Comparison of ENCODE assay signal across 24 cellular contexts in genomic region chr5:80747922-80748321, GRCh38.
DNase-seq lines count a peak whose midpoint lies in the region; ATAC-seq, FAIRE-seq and TF ChIP-seq lines count a peak whose summit lies in the region.
"Had no signal": no experiment of that assay in that cellular context is flagged by ENCODE, and none has a peak within 500 bp of the region (broad histone marks: within the 10 kb centered on the region; RNA-seq: fewer than 3 reads in every experiment).

No MANE protein-coding gene starts in this region.

- H2BK120ac ChIP-seq in H1 (replicated peaks; ENCODE audit: low read depth, low read length), result no peak overlapping the region

- H2AK5ac ChIP-seq in H1 (ENCODE audit: low read depth, low read length), result no peak overlapping the region

- H3F3A ChIP-seq in neural progenitor cell (ENCODE audit: low read depth), result no peaks in the 10 kb centered on the region

- peak overlapping the region; percentile 17; the same call in 1 of the 2 replicates for H3K27ac ChIP-seq in HUES64 (ENCODE audit: low read depth, low read length)
- no peak overlapping the region for H3K27ac ChIP-seq in H1 (ENCODE audit: low read depth, low read length)
- H3K27ac ChIP-seq in neural progenitor cell, result no peak overlapping the region
- H3K27ac ChIP-seq: BLaER1 had no signal

- no peak overlapping the region for H4K8ac ChIP-seq in H1 (ENCODE audit: extremely low read depth, insufficient read depth, low read length)

- no peaks in the 10 kb centered on the region for H3K9me3 ChIP-seq in HUES64 (ENCODE audit: insufficient read depth, low read depth, low read length)
- no peaks in the 10 kb centered on the region for H3K9me3 ChIP-seq in H1 (ENCODE audit: insufficient read depth in 2 of 2, low read depth in 1 of 2, low read length in 1 of 2)
- H3K9me3 ChIP-seq in neural progenitor cell (ENCODE audit: low read depth), result no peaks in the 10 kb centered on the region

- H4K91ac ChIP-seq in H1 (replicated peaks; ENCODE audit: insufficient read length, low read length), result no peak overlapping the region

- no peak overlapping the region for H3K27ac Mint-ChIP-seq in neural progenitor cell
- H3K27ac Mint-ChIP-seq: CD4-positive, alpha-beta T cell; T-helper 1 cell treated with Interleukin-12 subunit alpha and Interleukin-12 subunit beta and Interleukin-4 antibody, amounts not matched to agents 30 μg/mL and 1 μg/mL, for 36 hours had no signal

- CTCF ChIA-PET in H1 (lab: Charles Lee; ENCODE audit: partially characterized antibody), result no interaction called here

- peaks cover 6% of the 10 kb centered on the region for H3K27me3 Mint-ChIP-seq in neural progenitor cell (ENCODE audit: insufficient read depth, low read depth)
- H3K27me3 Mint-ChIP-seq: CD4-positive, alpha-beta T cell had no signal

- H2AFZ ChIP-seq in H1 (ENCODE audit: low read length) (no peak overlapping the region), neural progenitor cell (replicated peaks) (no peak overlapping the region)

- H3K79me2 ChIP-seq in H1 (ENCODE audit: control insufficient read depth in 1 of 2, insufficient read depth in 2 of 2, low read length in 2 of 2) (no peaks in the 10 kb centered on the region), neural progenitor cell (ENCODE audit: low read depth) (no peaks in the 10 kb centered on the region)

- TF ChIP-seq RAD21 in H1 (IDR thresholded peaks at IDR 0.05 in 1 of 2, conservative IDR thresholded peaks at IDR 0.05 in 1 of 2; ENCODE audit: low read depth in 2 of 2, low read length in 2 of 2), result no peak

- no peak overlapping the region for H2BK12ac ChIP-seq in H1 (ENCODE audit: low read depth, low read length)

- TF ChIP-seq CTCF in H1 (IDR thresholded peaks at IDR 0.05; ENCODE audit: control extremely low read depth in 1 of 3, insufficient read depth in 1 of 3, low read depth in 1 of 3, low read length in 3 of 3) (no peak), neural progenitor cell (IDR thresholded peaks at IDR 0.05) (no peak)

- no peak overlapping the region for H3K4ac ChIP-seq in H1 (replicated peaks; ENCODE audit: insufficient read length, low read depth, low read length)

- H3K9ac ChIP-seq in HUES64 (ENCODE audit: low read depth, low read length), result no peak overlapping the region
- no peak overlapping the region for H3K9ac ChIP-seq in H1 (replicated peaks in 1 of 4; ENCODE audit: extremely low read depth in 1 of 4, low read depth in 3 of 4, low read length in 3 of 4)
- H3K9ac ChIP-seq in neural progenitor cell, result no peak overlapping the region
- H3K9ac ChIP-seq: BLaER1 had no signal

- no peak overlapping the region for H2BK5ac ChIP-seq in H1 (ENCODE audit: low read depth, low read length)

- H3K27me3 ChIP-seq in HUES64 (ENCODE audit: insufficient read depth, low read length), result no peaks in the 10 kb centered on the region
- no peaks in the 10 kb centered on the region for H3K27me3 ChIP-seq in H1 (replicated peaks in 1 of 4; ENCODE audit: control insufficient read depth in 3 of 4, extremely low read depth in 1 of 4, insufficient read depth in 3 of 4, low read length in 3 of 4)
- H3K27me3 ChIP-seq in neural progenitor cell, result no peaks in the 10 kb centered on the region
- H3K27me3 ChIP-seq: BLaER1 had no signal

- H3K4me1 ChIP-seq in HUES64 (ENCODE audit: insufficient read depth, low read length), result peaks cover 22% of the 10 kb centered on the region
- H3K4me1 ChIP-seq in H1 (replicated peaks in 1 of 4; ENCODE audit: control insufficient read depth in 3 of 4, insufficient read depth in 4 of 4, low read length in 3 of 4), result peaks cover 0 to 6% (median 1%) of the 10 kb centered on the region in 4 experiments; a peak in 3 of 7 replicates
- peaks cover 20% of the 10 kb centered on the region for H3K4me1 ChIP-seq in neural progenitor cell

- H3K56ac ChIP-seq in H1 (replicated peaks; ENCODE audit: insufficient read length, low read depth, low read length), result no peak overlapping the region

- H2BK20ac ChIP-seq in H1 (ENCODE audit: low read length), result no peak overlapping the region

- H2BK15ac ChIP-seq in H1 (ENCODE audit: low read length), result no peak overlapping the region

- H4K20me1 ChIP-seq in H1 (replicated peaks in 1 of 2; ENCODE audit: control insufficient read depth in 1 of 2, insufficient read depth in 2 of 2, low read length in 2 of 2) (no peaks in the 10 kb centered on the region), neural progenitor cell (ENCODE audit: low read depth) (peaks cover 20% of the 10 kb centered on the region)
- H4K20me1 ChIP-seq: BLaER1 had no signal

- no peak overlapping the region for H4K5ac ChIP-seq in H1 (ENCODE audit: insufficient read length, low read depth, low read length)

- H3K79me1 ChIP-seq in H1 (ENCODE audit: low read depth, low read length), result no peaks in the 10 kb centered on the region

- FAIRE-seq in GM18507 (lab: Jason Lieb, UNC) (peak; percentile 29), H1 (lab: Jason Lieb, UNC) (no peak)
- FAIRE-seq: HTR-8/SVneo had no signal

- peaks cover 33% of the 10 kb centered on the region for H3K36me3 Mint-ChIP-seq in neural progenitor cell

- no peak for DNase-seq in GM18507 (ENCODE audit: extremely low spot score, insufficient read length, low read depth)
- no peak for DNase-seq in H1 (ENCODE audit: low read depth in 1 of 2, low spot score in 2 of 2)
- DNase-seq in neural progenitor cell (ENCODE audit: low spot score), result peak; percentile 82
- no peak for DNase-seq in sciatic nerve (ENCODE audit: low spot score)
- no peak for DNase-seq in medulla oblongata (ENCODE audit: extremely low spot score)
- DNase-seq: ACHN; CD4-positive, alpha-beta T cell; COR-L47; DMS153; EL; GF-D8; H7; Karpas-422; MV-4-11; NCI-H1105 treated with DMSO at 0.1 percent for 48 hours; NCI-H1694 treated with DMSO at 0.1 percent for 48 hours; NCI-H524 had no signal

- WGBS in HUES64, result 48% methylated on average over 2 of the region's 3 CpGs
- WGBS in H1 (ENCODE audit: extremely low coverage in 1 of 2, insufficient coverage in 1 of 2, insufficient read length in 1 of 2, insufficient replicate concordance in 2 of 2, low coverage in 1 of 2, low lambda C conversion rate in 2 of 2, missing lambda C conversion rate in 1 of 2), 2 experiments, result 58% methylated on average over 3 of the region's 3 CpGs; no CpG with 5 or more reads in 1 of the 2 experiments

- no peak overlapping the region for H3K23ac ChIP-seq in H1 (ENCODE audit: insufficient read length)

- H3K18ac ChIP-seq in H1 (ENCODE audit: extremely low read depth, low read length), result no peak overlapping the region

- no peak for ATAC-seq in HG03432 (IDR thresholded peaks at IDR 0.05; ENCODE audit: unreplicated experiment)
- no peak for ATAC-seq in sciatic nerve
- ATAC-seq in HG02840 (IDR thresholded peaks at IDR 0.05; ENCODE audit: low FRiP score, unreplicated experiment), result no peak
- ATAC-seq: Right ventricle myocardium inferior had no signal

- TF ChIP-seq POLR2A in H1 (IDR thresholded peaks at IDR 0.05; ENCODE audit: control extremely low read depth in 1 of 2, low read depth in 2 of 2, low read length in 2 of 2), result no peak

- H3K4me3 ChIP-seq in HUES64 (ENCODE audit: low read length) (no peak overlapping the region), H1 (ENCODE audit: extremely low read depth in 1 of 4, insufficient read depth in 2 of 4, low read depth in 3 of 4, low read length in 4 of 4) (peak overlapping the region in 1 of 4 experiments; percentile 26; a peak in 1 of 8 replicates), neural progenitor cell (no peak overlapping the region)
- H3K4me3 ChIP-seq: BLaER1 had no signal

- no peak overlapping the region for H3K4me3 Mint-ChIP-seq in neural progenitor cell
- H3K4me3 Mint-ChIP-seq: CD4-positive, alpha-beta T cell; T-helper 1 cell treated with Interleukin-12 subunit alpha and Interleukin-12 subunit beta and Interleukin-4 antibody, amounts not matched to agents 30 μg/mL and 1 μg/mL, for 36 hours had no signal

- H3K9me3 Mint-ChIP-seq in neural progenitor cell, result peaks cover 8% of the 10 kb centered on the region
- H3K9me3 Mint-ChIP-seq: CD4-positive, alpha-beta T cell had no signal

- H3K4me2 ChIP-seq in H1 (ENCODE audit: insufficient read depth in 1 of 2, low read depth in 2 of 2, low read length in 2 of 2) (peak overlapping the region; percentile 31 to 63; a peak in 3 of 4 replicates), neural progenitor cell (peak overlapping the region; percentile 64)
- H3K4me2 ChIP-seq: BLaER1 had no signal

- intact Hi-C loops in sciatic nerve (cut with DNase I), result no loop called here

- POLR2A ChIA-PET in H1 (lab: Charles Lee; ENCODE audit: partially characterized antibody), result no interaction called here

- no peaks in the 10 kb centered on the region for H3K23me2 ChIP-seq in H1 (ENCODE audit: low read depth, low read length)

- H3K36me3 ChIP-seq in HUES64 (ENCODE audit: insufficient read depth, low read length) (peaks cover 43% of the 10 kb centered on the region; the same call in 1 of the 2 replicates), H1 (ENCODE audit: control insufficient read depth in 2 of 4, insufficient read depth in 4 of 4, low read length in 3 of 4) (peaks cover 0 to 6% (median 1%) of the 10 kb centered on the region in 4 experiments; a peak in 4 of 8 replicates), neural progenitor cell (no peaks in the 10 kb centered on the region)

- H3K14ac ChIP-seq in H1 (ENCODE audit: insufficient read length), result no peak overlapping the region

- no peak for TF ChIP-seq EP300 in H1 (IDR thresholded peaks at IDR 0.05; ENCODE audit: borderline replicate concordance in 1 of 2, low read depth in 2 of 2, low read length in 2 of 2)

- H3K4me1 Mint-ChIP-seq in neural progenitor cell, result peaks cover 15% of the 10 kb centered on the region

TF ChIP-seq in H1, 55 proteins besides CTCF, POLR2A, EP300 and RAD21:
- TF ChIP-seq BACH1 (IDR thresholded peaks at IDR 0.05; ENCODE audit: low read length) (no peak), NANOG (IDR thresholded peaks at IDR 0.05; ENCODE audit: insufficient read depth, low read depth, low read length, poor library complexity, severe bottlenecking) (peak; percentile 18), BCL11A (IDR thresholded peaks at IDR 0.05; ENCODE audit: low read depth in 2 of 2, low read length in 2 of 2) (peak in 1 of 2 experiments; percentile 14), HDAC2 (IDR thresholded peaks at IDR 0.05; ENCODE audit: borderline replicate concordance in 1 of 2, low read depth in 2 of 2, low read length in 2 of 2) (0 out of 4 replicates have a peak, but pooled peaks of 1 of the 2 experiments have one; percentile 76)
